ENCODE assay signal across 24 cellular contexts in the genomic region with DNA sequence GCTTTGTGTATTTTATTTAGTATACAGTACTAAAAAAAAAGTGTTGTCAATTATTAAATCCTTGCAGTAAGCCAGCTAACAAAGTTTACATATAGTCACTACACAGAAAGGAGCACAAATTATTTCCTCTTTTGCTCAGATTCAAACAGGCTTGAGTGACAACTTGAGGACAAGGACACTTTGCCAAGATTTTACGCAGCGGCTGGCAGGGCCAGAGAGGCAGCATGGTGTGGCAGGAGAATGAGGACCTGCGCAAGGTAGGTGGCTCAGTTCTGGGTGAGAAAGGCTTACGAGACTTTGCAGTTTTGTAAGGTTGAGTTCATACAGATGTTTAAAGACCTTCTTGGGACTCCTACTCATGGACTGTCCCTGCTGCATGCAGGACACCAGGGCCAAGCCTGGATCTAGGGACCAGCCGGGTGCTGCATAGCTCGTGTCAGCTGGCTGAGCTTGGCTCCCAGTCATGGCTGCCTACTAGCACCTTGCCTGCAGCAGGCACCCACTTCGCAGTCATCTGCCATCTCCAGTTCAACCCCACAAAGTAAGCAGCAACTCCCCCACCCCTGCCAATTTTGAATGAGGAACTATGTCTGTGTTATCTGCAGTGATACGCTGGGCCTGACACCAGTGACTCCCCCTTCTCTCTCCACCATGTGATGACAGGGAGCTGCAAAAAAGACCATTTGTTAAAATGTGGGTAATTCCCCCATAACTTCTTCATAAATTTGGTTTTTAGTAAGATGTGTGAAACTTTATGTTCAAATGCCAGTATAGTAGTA. TPM values are rescaled to one million over a fixed set of nuclear protein-coding genes. Genes with fewer than 3 reads are reported as not detected.
DNase-seq lines count a peak whose midpoint lies in the region; ATAC-seq, FAIRE-seq and TF ChIP-seq lines count a peak whose summit lies in the region.
"Had no signal": no experiment of that assay in that cellular context is flagged by ENCODE, and none has a peak within 500 bp of the region (broad histone marks: within the 10 kb centered on the region; RNA-seq: fewer than 3 reads in every experiment).

No MANE protein-coding gene starts in this region.

- POLR2A ChIA-PET in K562 (lab: Yijun Ruan, JAX) = no interaction called here

- H3K4me2 ChIP-seq in K562 (ENCODE audit: insufficient read depth, low read length) = no peak overlapping the region
- H3K4me2 ChIP-seq: SK-N-SH had no signal

- H3K9ac ChIP-seq in K562 (ENCODE audit: insufficient read depth in 1 of 2, low read depth in 2 of 2, low read length in 2 of 2) = no peak overlapping the region
- H3K9ac ChIP-seq: SK-N-SH had no signal

- H3K27ac ChIP-seq in K562 (ENCODE audit: extremely low read depth, low read depth, low read length) = no peak overlapping the region
- H3K27ac ChIP-seq: tibial artery had no signal

- H3K9me3 Mint-ChIP-seq in stimulated activated effector memory CD8-positive, alpha-beta T cell treated with anti-CD3 and anti-CD28 coated beads, Interleukin-12 subunit alpha, Interleukin-12 subunit beta, amount 100 ng/mL, for 72 hours = peaks cover 2% of the 10 kb centered on the region
- H3K9me3 Mint-ChIP-seq: activated B cell treated with CpG ODN at 0.5 μM for 24 hours; central memory CD8-positive, alpha-beta T cell had no signal

- no peak for FAIRE-seq in K562 (lab: Jason Lieb, UNC)
- FAIRE-seq: H1 had no signal

- no peaks in the 10 kb centered on the region for H3K79me2 ChIP-seq in K562 (ENCODE audit: control insufficient read depth, insufficient read depth, low read length)

- BruUV-seq in K562 (replicated peaks; lab: Mats Ljungman, UMichigan) = no TSS peak

- intact Hi-C loops in K562 (cut with micrococcal nuclease) = no loop called here

- H3K9me1 ChIP-seq in K562 (ENCODE audit: control insufficient read depth, insufficient read depth, low read length) = no peaks in the 10 kb centered on the region

- peak; percentile 53 for DNase-seq in KBM-7
- no peak for DNase-seq in K562 (ENCODE audit: extremely low read depth in 1 of 4, low spot score in 3 of 4)
- DNase-seq in stimulated activated effector memory CD8-positive, alpha-beta T cell treated with anti-CD3 and anti-CD28 coated beads, Interleukin-12 subunit alpha, Interleukin-12 subunit beta, amount 100 ng/mL, for 72 hours (ENCODE audit: low spot score in 2 of 2) = peak in 1 of 2 donors; percentile 40
- no peak for DNase-seq in kidney glomerular epithelial cell (lab: John Stamatoyannopoulos, UW)
- DNase-seq: activated B cell treated with CpG ODN at 0.5 μM for 24 hours; activated CD4-positive, alpha-beta T cell treated with anti-CD3 and anti-CD28 coated beads, Interleukin-2, amount 50 U/mL, for 48 hours; activated effector memory CD4-positive, alpha-beta T cell treated with Interleukin-2 at 50 U/mL for 16 hours; glutamatergic neuron; naive B cell; NCI-H774; occipital lobe; retina; SK-N-SH; stimulated activated CD4-positive, alpha-beta T cell treated with anti-CD3 and anti-CD28 coated beads, Interleukin-4, amount 100 ng/mL, for 1 hour; stimulated activated naive CD8-positive, alpha-beta T cell treated with anti-CD3 and anti-CD28 coated beads, Interleukin-15, Interleukin-2, amounts not matched to agents 100 U/mL and 50 U/mL, for 24 hours; tibial artery had no signal

- H3K4me3 ChIP-seq in K562 = no peak overlapping the region
- H3K4me3 ChIP-seq: tibial artery had no signal

- no peaks in the 10 kb centered on the region for H3K4me1 Mint-ChIP-seq in stimulated activated effector memory CD8-positive, alpha-beta T cell treated with anti-CD3 and anti-CD28 coated beads, Interleukin-12 subunit alpha, Interleukin-12 subunit beta, amount 100 ng/mL, for 72 hours
- H3K4me1 Mint-ChIP-seq: activated B cell treated with CpG ODN at 0.5 μM for 24 hours; central memory CD8-positive, alpha-beta T cell; naive B cell had no signal

- no peak overlapping the region for H3K27ac Mint-ChIP-seq in stimulated activated effector memory CD8-positive, alpha-beta T cell treated with anti-CD3 and anti-CD28 coated beads, Interleukin-12 subunit alpha, Interleukin-12 subunit beta, amount 100 ng/mL, for 72 hours
- H3K27ac Mint-ChIP-seq: activated B cell treated with CpG ODN at 0.5 μM for 24 hours; naive B cell; T-helper 2 cell treated with Interferon-gamma antibody and Interleukin-4, amounts not matched to agents 5 μg/mL and 100 μg/mL, for 36 hours had no signal

- no peak for TF ChIP-seq POLR2A in K562 (conservative IDR thresholded peaks at IDR 0.05)

- CTCF ChIA-PET in K562 (lab: Yijun Ruan, JAX; ENCODE audit: low intra/inter-chr PET ratio) = no interaction called here

- 3% methylated on average over 8 of the region's 8 CpGs for WGBS in K562 (ENCODE audit: insufficient coverage, low coverage, missing lambda C conversion rate)

- H3K27me3 ChIP-seq in K562 (ENCODE audit: control insufficient read depth in 2 of 2, insufficient read depth in 2 of 2, low read length in 2 of 2) = peaks cover 0 to 8% of the 10 kb centered on the region in 2 experiments; a peak in 1 of 5 replicates
- H3K27me3 ChIP-seq: tibial artery had no signal

- H3K4me3 Mint-ChIP-seq in stimulated activated effector memory CD8-positive, alpha-beta T cell treated with anti-CD3 and anti-CD28 coated beads, Interleukin-12 subunit alpha, Interleukin-12 subunit beta, amount 100 ng/mL, for 72 hours = no peak overlapping the region
- H3K4me3 Mint-ChIP-seq: activated B cell treated with CpG ODN at 0.5 μM for 24 hours; central memory CD8-positive, alpha-beta T cell; naive B cell; T-helper 2 cell treated with Interferon-gamma antibody and Interleukin-4, amounts not matched to agents 5 μg/mL and 100 μg/mL, for 36 hours had no signal

- H4K20me1 ChIP-seq in K562 (replicated peaks; ENCODE audit: control insufficient read depth, insufficient read depth, low read length) = no peaks in the 10 kb centered on the region

- in situ Hi-C loops in KBM-7 (cut with MboI; ENCODE audit: low pct_unique_long_range_greater_than_20kb, low sequenced_read_pairs) = no loop called here
- in situ Hi-C loops in K562 (cut with MboI) = no loop called here

- no peaks in the 10 kb centered on the region for H3K9me3 ChIP-seq in K562 (replicated peaks; ENCODE audit: control insufficient read depth, insufficient read depth, low read depth, low read length)
- H3K9me3 ChIP-seq: SK-N-SH had no signal

- no peak overlapping the region for H2AFZ ChIP-seq in K562 (ENCODE audit: low read depth, low read length)

- TF ChIP-seq CTCF in K562 (IDR thresholded peaks at IDR 0.05 in 2 of 3, conservative IDR thresholded peaks at IDR 0.05 in 1 of 3; ENCODE audit: insufficient read depth in 2 of 3, low read depth in 1 of 3, low read length in 3 of 3) = no peak

- peaks cover 0 to 4% of the 10 kb centered on the region in 2 experiments; a peak in 1 of 5 replicates for H3K4me1 ChIP-seq in K562 (replicated peaks in 1 of 2; ENCODE audit: control insufficient read depth in 2 of 2, insufficient read depth in 2 of 2, low read length in 2 of 2)
- H3K4me1 ChIP-seq: tibial artery had no signal

- H3K36me3 Mint-ChIP-seq in stimulated activated effector memory CD8-positive, alpha-beta T cell treated with anti-CD3 and anti-CD28 coated beads, Interleukin-12 subunit alpha, Interleukin-12 subunit beta, amount 100 ng/mL, for 72 hours = no peaks in the 10 kb centered on the region
- H3K36me3 Mint-ChIP-seq: naive B cell had no signal

- ATAC-seq in GM19023 (IDR thresholded peaks at IDR 0.05; ENCODE audit: unreplicated experiment) (peak; percentile 25), K562 (no peak), HG02759 (IDR thresholded peaks at IDR 0.05; ENCODE audit: unreplicated experiment) (no peak), HG02610 (IDR thresholded peaks at IDR 0.05; ENCODE audit: unreplicated experiment) (no peak)
- ATAC-seq in stimulated activated effector memory CD8-positive, alpha-beta T cell treated with anti-CD3 and anti-CD28 coated beads, Interleukin-12 subunit alpha, Interleukin-12 subunit beta, amount 100 ng/mL, for 72 hours = peak; percentile 31
- ATAC-seq: stimulated activated naive CD8-positive, alpha-beta T cell treated with anti-CD3 and anti-CD28 coated beads, Interleukin-15, Interleukin-2, amounts not matched to agents 100 U/mL and 50 U/mL, for 24 hours had no signal

- no peaks in the 10 kb centered on the region for H3K36me3 ChIP-seq in K562 (ENCODE audit: control insufficient read depth, insufficient read depth, low read length)
- H3K36me3 ChIP-seq: tibial artery had no signal

- no peak for TF ChIP-seq EP300 in K562 (IDR thresholded peaks at IDR 0.05; ENCODE audit: low read length)

- no peak for TF ChIP-seq RAD21 in K562 (CRISPR knock-in tag; conservative IDR thresholded peaks at IDR 0.05 in 1 of 2, IDR thresholded peaks at IDR 0.05 in 1 of 2)

TF ChIP-seq in K562, 482 proteins besides CTCF, POLR2A, EP300 and RAD21:
- TF ChIP-seq, protein P1, sequence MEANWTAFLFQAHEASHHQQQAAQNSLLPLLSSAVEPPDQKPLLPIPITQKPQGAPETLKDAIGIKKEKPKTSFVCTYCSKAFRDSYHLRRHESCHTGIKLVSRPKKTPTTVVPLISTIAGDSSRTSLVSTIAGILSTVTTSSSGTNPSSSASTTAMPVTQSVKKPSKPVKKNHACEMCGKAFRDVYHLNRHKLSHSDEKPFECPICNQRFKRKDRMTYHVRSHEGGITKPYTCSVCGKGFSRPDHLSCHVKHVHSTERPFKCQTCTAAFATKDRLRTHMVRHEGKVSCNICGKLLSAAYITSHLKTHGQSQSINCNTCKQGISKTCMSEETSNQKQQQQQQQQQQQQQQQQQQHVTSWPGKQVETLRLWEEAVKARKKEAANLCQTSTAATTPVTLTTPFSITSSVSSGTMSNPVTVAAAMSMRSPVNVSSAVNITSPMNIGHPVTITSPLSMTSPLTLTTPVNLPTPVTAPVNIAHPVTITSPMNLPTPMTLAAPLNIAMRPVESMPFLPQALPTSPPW (CRISPR knock-in tag; IDR thresholded peaks at IDR 0.05) = peak; percentile 29; the same call in 1 of the 2 replicates
- no peak for TF ChIP-seq TRIM28 (IDR thresholded peaks at IDR 0.05)

RNA-seq across cellular contexts. Expression of a gene that starts 3.7 kb away (rescaled TPM):
- total RNA-seq in K562 (2011; cell fraction: chromatin; rRNA removed; ENCODE audit: low replicate concordance) = not detected in 2 replicates
- not detected in 2 replicates for total RNA-seq in K562 (2011; cell fraction: nucleolus; rRNA removed)
- not detected in 2 replicates for total RNA-seq in K562 (2011; cell fraction: nucleoplasm; rRNA removed)
- 3.5 and 3.8 TPM in 2 replicates for total RNA-seq in K562 (2014; rRNA removed)
- total RNA-seq in K562 (2014; rRNA removed; fragmentation: Illumina TruSeq; extraction: Trizol) = 1.2 and 1.3 TPM in 2 replicates
- 3.1 and 3.6 TPM in 2 replicates for total RNA-seq in K562 (2015; rRNA removed; fragmentation: Illumina TruSeq; extraction: Trizol)
- total RNA-seq in K562 (2021) = 2.9 TPM in 2 replicates
- polyA plus RNA-seq in K562 (2011; rRNA removed) = 0.10 and 0.69 TPM in 2 replicates
- 0.25 and 0.50 TPM in 2 replicates for polyA plus RNA-seq in K562 (2011; cell fraction: cytosol; rRNA removed)
- polyA plus RNA-seq in K562 (2011; cell fraction: nucleus; rRNA removed) = 0.09 and 0.15 TPM in 2 replicates
- polyA plus RNA-seq in K562 (2012) = 5.5 and 9.8 TPM in 2 replicates
- 3.1 and 4.2 TPM in 2 replicates for polyA plus RNA-seq in K562 (2014; fragmentation: Illumina TruSeq; extraction: Trizol)
- 1 to 10 TPM in 1 of 2 experiments, under 1 TPM in 1; 0.68 to 2.2 TPM for polyA plus RNA-seq in K562 (2014; fragmentation: Nextera tagmentation; extraction: Ambion mirVana)
- polyA plus RNA-seq in K562 (2014; rRNA removed) = 2.2 and 2.8 TPM in 2 replicates
- 0.18 and 0.27 TPM in 2 replicates for polyA minus RNA-seq in K562 (2011; rRNA and poly(A)+ RNA removed)
- polyA minus RNA-seq in K562 (2011; cell fraction: cytosol; rRNA and poly(A)+ RNA removed) = not detected in 2 replicates
- polyA minus RNA-seq in K562 (2011; cell fraction: nucleus; rRNA and poly(A)+ RNA removed) = not detected in 2 replicates
- total RNA-seq: activated B cell treated with CpG ODN at 0.5 μM for 24 hours, dermis microvascular lymphatic vessel endothelial cell, H1, LHCN-M2, occipital lobe had no signal
- polyA plus RNA-seq: H1 had no signal

Comparison
In these comparisons a context has a peak if more than half of its experiments do, and no peak if none do; other contexts are left out.
1. ATAC-seq: peak in GM19023 (single experiment) and stimulated activated effector memory CD8-positive, alpha-beta T cell treated with anti-CD3 and anti-CD28 coated beads, Interleukin-12 subunit alpha, Interleukin-12 subunit beta, amount 100 ng/mL, for 72 hours (single experiment); none in K562 (single experiment), HG02759 (single experiment) and HG02610 (single experiment).